Comparison of ENCODE assay signal across 8 cellular contexts in genomic region chr22:20243545-20244249, GRCh38. TPM values are rescaled to one million over a fixed set of nuclear protein-coding genes. Genes with fewer than 3 reads are reported as not detected.
A peak's percentile ranks its signal among the peaks of the same experiment; 100 is the strongest.
DNase-seq lines count a peak whose midpoint lies in the region; ATAC-seq and TF ChIP-seq lines count a peak whose summit lies in the region.

No MANE protein-coding gene starts in this region.

- DNase-seq in GM20000 (ENCODE audit: low spot score) (peak; percentile 64), NCI-H446 (lab: John Stamatoyannopoulos, UW) (peak; percentile 69 to 85), mucosa of descending colon (peak; percentile 50 to 78 (median 58)), amniotic stem cell (lab: John Stamatoyannopoulos, UW) (no peak)
- DNase-seq in activated CD4-positive, alpha-beta T cell treated with anti-CD3 and anti-CD28 coated beads, Interleukin-2, amount 50 U/mL, for 4 hours = peak; percentile 32 to 37
- DNase-seq in effector CD8-positive, alpha-beta T cell (lab: John Stamatoyannopoulos, UW) = peak; percentile 30

- H3K27me3 ChIP-seq in ACC112 (ENCODE audit: insufficient read depth, low read length) (no peaks in the 10 kb centered on the region), thymus (ENCODE audit: control insufficient read depth, insufficient read depth) (no peaks in the 10 kb centered on the region)

- ATAC-seq in mucosa of descending colon = peak; percentile 59

- H3K4me3 ChIP-seq in ACC112 (ENCODE audit: low read depth, low read length) = no peak overlapping the region
- no peak overlapping the region for H3K4me3 ChIP-seq in mucosa of descending colon
- peak overlapping the region; percentile 36 for H3K4me3 ChIP-seq in thymus (ENCODE audit: low read length)

- H3K9me3 ChIP-seq in mucosa of descending colon (no peaks in the 10 kb centered on the region), thymus (ENCODE audit: control insufficient read depth) (no peaks in the 10 kb centered on the region)

- H3K36me3 ChIP-seq in ACC112 (ENCODE audit: insufficient read depth, low read length) (no peaks in the 10 kb centered on the region), mucosa of descending colon (ENCODE audit: low read depth) (no peaks in the 10 kb centered on the region), thymus (ENCODE audit: control insufficient read depth, insufficient read depth) (no peaks in the 10 kb centered on the region)

- WGBS in thymus = 35% methylated on average over 16 of the region's 16 CpGs

- H3K27ac ChIP-seq in ACC112 (ENCODE audit: low read depth, low read length) (no peak overlapping the region), thymus (ENCODE audit: low read depth) (peak overlapping the region; percentile 95)

- intact Hi-C loops in mucosa of descending colon (cut with DNase I, micrococcal nuclease) = no loop called here

- no peak for TF ChIP-seq CTCF in GM20000 (IDR thresholded peaks at IDR 0.05; ENCODE audit: extremely low read depth, missing control alignments)
- no peak for TF ChIP-seq CTCF in mucosa of descending colon (IDR thresholded peaks at IDR 0.05)

- H2AFZ ChIP-seq in ACC112 (ENCODE audit: low read length, unreplicated experiment) = peak overlapping the region; percentile 73

- H3K4me1 ChIP-seq in ACC112 (ENCODE audit: control insufficient read depth, insufficient read depth, low read length, unreplicated experiment) = peaks cover 4% of the 10 kb centered on the region
- H3K4me1 ChIP-seq in mucosa of descending colon (ENCODE audit: low read depth) = peaks cover 3% of the 10 kb centered on the region
- H3K4me1 ChIP-seq in thymus (ENCODE audit: control insufficient read depth, insufficient read depth, low read length) = peaks cover 57% of the 10 kb centered on the region

- H3K79me2 ChIP-seq in ACC112 (ENCODE audit: control insufficient read depth, insufficient read depth, low read length, unreplicated experiment) = no peaks in the 10 kb centered on the region

RNA-seq across cellular contexts. Expression of gene RTN4R, which starts 24.4 kb away (rescaled TPM):
- total RNA-seq in mucosa of descending colon = 1 to 10 TPM; 1.6 to 3.5 (median 2.5) TPM
- 1.5 TPM for polyA plus RNA-seq in thymus
